ENCODE assay signal across 22 cellular contexts in the genomic region with DNA sequence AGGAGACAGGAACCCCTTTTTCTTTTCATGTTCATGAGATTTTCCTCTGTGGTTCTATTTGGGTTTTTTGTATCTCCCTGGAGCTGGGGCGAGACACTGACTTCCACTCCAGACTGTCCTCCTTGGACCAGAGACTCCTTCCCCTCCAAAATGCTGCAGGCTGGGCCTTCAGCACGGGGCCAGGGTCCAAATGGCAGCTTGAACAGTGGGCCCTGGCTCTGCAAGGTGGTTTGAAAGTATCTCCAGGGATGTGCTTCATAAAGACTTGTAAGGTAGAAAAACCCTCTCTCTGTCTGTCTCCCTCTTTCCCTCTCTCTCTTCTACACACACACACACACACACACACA.
DNase-seq lines count a peak whose midpoint lies in the region; ATAC-seq and TF ChIP-seq lines count a peak whose summit lies in the region.
"Had no signal": no experiment of that assay in that cellular context is flagged by ENCODE, and none has a peak within 500 bp of the region (broad histone marks: within the 10 kb centered on the region; RNA-seq: fewer than 3 reads in every experiment).

No MANE protein-coding gene starts in this region.

- H3K27me3 Mint-ChIP-seq in activated CD4-positive, alpha-beta memory T cell treated with anti-CD3 and anti-CD28 coated beads for 36 hours = no peaks in the 10 kb centered on the region
- H3K27me3 Mint-ChIP-seq in activated T-helper 2 cell treated with anti-CD3 and anti-CD28 coated beads, Interferon-gamma antibody, Interleukin-2, Interleukin-4, amounts not matched to agents 10 μg/mL and 5 μg/mL and 100 μg/mL, durations not matched to agents 14 hours and 24 hours and 36 hours (ENCODE audit: low read depth) = no peaks in the 10 kb centered on the region
- no peaks in the 10 kb centered on the region for H3K27me3 Mint-ChIP-seq in activated naive CD8-positive, alpha-beta T cell treated with anti-CD3 and anti-CD28 coated beads, Interleukin-2, amount 50 U/mL, for 24 hours
- H3K27me3 Mint-ChIP-seq: CD4-positive, alpha-beta T cell had no signal

- H3K27me3 ChIP-seq in adipocyte (replicated peaks; ENCODE audit: control insufficient read depth, insufficient read depth, low read length) = no peaks in the 10 kb centered on the region
- H3K27me3 ChIP-seq in esophagus muscularis mucosa = no peaks in the 10 kb centered on the region
- no peaks in the 10 kb centered on the region for H3K27me3 ChIP-seq in ovary
- no peaks in the 10 kb centered on the region for H3K27me3 ChIP-seq in thoracic aorta (replicated peaks; ENCODE audit: insufficient read depth)
- H3K27me3 ChIP-seq: left lung, thyroid gland had no signal

- no peaks in the 10 kb centered on the region for H3K4me1 Mint-ChIP-seq in activated CD4-positive, alpha-beta memory T cell treated with anti-CD3 and anti-CD28 coated beads for 36 hours (ENCODE audit: low read depth)
- H3K4me1 Mint-ChIP-seq in activated T-helper 2 cell treated with anti-CD3 and anti-CD28 coated beads, Interferon-gamma antibody, Interleukin-2, Interleukin-4, amounts not matched to agents 10 μg/mL and 5 μg/mL and 100 μg/mL, durations not matched to agents 14 hours and 24 hours and 36 hours (ENCODE audit: low read depth) = no peaks in the 10 kb centered on the region
- H3K4me1 Mint-ChIP-seq in activated naive CD8-positive, alpha-beta T cell treated with anti-CD3 and anti-CD28 coated beads, Interleukin-2, amount 50 U/mL, for 24 hours = no peaks in the 10 kb centered on the region

- peak overlapping the region; percentile 42 to 71 (median 58) for H3K27ac ChIP-seq in esophagus muscularis mucosa (replicated peaks in 1 of 4)
- H3K27ac ChIP-seq in ovary = peak overlapping the region; percentile 45 to 83
- H3K27ac ChIP-seq in thoracic aorta = peak overlapping the region; percentile 79 to 86
- H3K27ac ChIP-seq: left lung, PC-9 had no signal

- CTCF ChIA-PET in activated CD4-positive, alpha-beta memory T cell treated with anti-CD3 and anti-CD28 coated beads for 36 hours (lab: Charles Lee) = no interaction called here

- H3K4me3 Mint-ChIP-seq in activated CD4-positive, alpha-beta memory T cell treated with anti-CD3 and anti-CD28 coated beads for 36 hours = no peak overlapping the region
- H3K4me3 Mint-ChIP-seq in activated T-helper 2 cell treated with anti-CD3 and anti-CD28 coated beads, Interferon-gamma antibody, Interleukin-2, Interleukin-4, amounts not matched to agents 10 μg/mL and 5 μg/mL and 100 μg/mL, durations not matched to agents 14 hours and 24 hours and 36 hours (ENCODE audit: low read depth) = no peak overlapping the region
- no peak overlapping the region for H3K4me3 Mint-ChIP-seq in activated naive CD8-positive, alpha-beta T cell treated with anti-CD3 and anti-CD28 coated beads, Interleukin-2, amount 50 U/mL, for 24 hours
- H3K4me3 Mint-ChIP-seq: CD4-positive, alpha-beta T cell; GM23338 had no signal

- peak overlapping the region; percentile 61 for H3K9ac ChIP-seq in adipocyte (ENCODE audit: low read length)

- WGBS in esophagus muscularis mucosa = 89% methylated on average over 2 of the region's 2 CpGs
- WGBS in ovary, 3 donors = 78 to 91% (median 86%) methylated on average over 2 of the region's 2 CpGs

- peaks cover 25% of the 10 kb centered on the region for H3K4me1 ChIP-seq in adipocyte (ENCODE audit: control insufficient read depth, insufficient read depth, low read length)
- peaks cover 21 to 24% (median 23%) of the 10 kb centered on the region in 4 donors for H3K4me1 ChIP-seq in esophagus muscularis mucosa
- H3K4me1 ChIP-seq in ovary (ENCODE audit: insufficient read depth) = peaks cover 20% of the 10 kb centered on the region
- H3K4me1 ChIP-seq in thoracic aorta (ENCODE audit: control insufficient read depth in 1 of 2, low read depth in 2 of 2) = peaks cover 15 to 28% of the 10 kb centered on the region in 2 donors

- no peaks in the 10 kb centered on the region for H3K9me3 Mint-ChIP-seq in activated CD4-positive, alpha-beta memory T cell treated with anti-CD3 and anti-CD28 coated beads for 36 hours
- H3K9me3 Mint-ChIP-seq in activated T-helper 2 cell treated with anti-CD3 and anti-CD28 coated beads, Interferon-gamma antibody, Interleukin-2, Interleukin-4, amounts not matched to agents 10 μg/mL and 5 μg/mL and 100 μg/mL, durations not matched to agents 14 hours and 24 hours and 36 hours = no peaks in the 10 kb centered on the region
- no peaks in the 10 kb centered on the region for H3K9me3 Mint-ChIP-seq in activated naive CD8-positive, alpha-beta T cell treated with anti-CD3 and anti-CD28 coated beads, Interleukin-2, amount 50 U/mL, for 24 hours
- H3K9me3 Mint-ChIP-seq: CD4-positive, alpha-beta T cell; GM23338 had no signal

- H3K36me3 Mint-ChIP-seq in activated CD4-positive, alpha-beta memory T cell treated with anti-CD3 and anti-CD28 coated beads for 36 hours = no peaks in the 10 kb centered on the region
- no peaks in the 10 kb centered on the region for H3K36me3 Mint-ChIP-seq in activated T-helper 2 cell treated with anti-CD3 and anti-CD28 coated beads, Interferon-gamma antibody, Interleukin-2, Interleukin-4, amounts not matched to agents 10 μg/mL and 5 μg/mL and 100 μg/mL, durations not matched to agents 14 hours and 24 hours and 36 hours (ENCODE audit: low read depth)
- no peaks in the 10 kb centered on the region for H3K36me3 Mint-ChIP-seq in activated naive CD8-positive, alpha-beta T cell treated with anti-CD3 and anti-CD28 coated beads, Interleukin-2, amount 50 U/mL, for 24 hours (ENCODE audit: low read depth)

- H3K9me3 ChIP-seq in adipocyte (ENCODE audit: control insufficient read depth, low read length) (no peaks in the 10 kb centered on the region), esophagus muscularis mucosa (no peaks in the 10 kb centered on the region), ovary (no peaks in the 10 kb centered on the region), thoracic aorta (no peaks in the 10 kb centered on the region)
- H3K9me3 ChIP-seq: left lung, thyroid gland had no signal

- no peak overlapping the region for H3K27ac Mint-ChIP-seq in activated CD4-positive, alpha-beta memory T cell treated with anti-CD3 and anti-CD28 coated beads for 36 hours
- H3K27ac Mint-ChIP-seq in activated T-helper 2 cell treated with anti-CD3 and anti-CD28 coated beads, Interferon-gamma antibody, Interleukin-2, Interleukin-4, amounts not matched to agents 10 μg/mL and 5 μg/mL and 100 μg/mL, durations not matched to agents 14 hours and 24 hours and 36 hours = no peak overlapping the region
- no peak overlapping the region for H3K27ac Mint-ChIP-seq in activated naive CD8-positive, alpha-beta T cell treated with anti-CD3 and anti-CD28 coated beads, Interleukin-2, amount 50 U/mL, for 24 hours
- H3K27ac Mint-ChIP-seq: CD4-positive, alpha-beta T cell; GM23338 had no signal

- H3K4me3 ChIP-seq in adipocyte (ENCODE audit: low read length) (no peak overlapping the region), esophagus muscularis mucosa (no peak overlapping the region), ovary (no peak overlapping the region), thoracic aorta (no peak overlapping the region)
- H3K4me3 ChIP-seq: GM23338, left lung, PC-9, thyroid gland had no signal

- POLR2A ChIA-PET in activated CD4-positive, alpha-beta memory T cell treated with anti-CD3 and anti-CD28 coated beads for 36 hours (lab: Charles Lee) = no interaction called here

- intact Hi-C loops in esophagus muscularis mucosa (cut with DNase I) = loop anchor here (10.0 kb wide), 1 partner anchor 135 kb away; no protein-coding TSS in a partner anchor
- intact Hi-C loops in ovary (cut with DNase I) = loop anchor here in 1 of 4 donors (5.0 kb wide), 1 partner anchor 238 kb away; the partner anchor contains the start of gene ZNF423
- intact Hi-C loops in activated CD4-positive, alpha-beta memory T cell treated with anti-CD3 and anti-CD28 coated beads for 36 hours (cut with micrococcal nuclease) = no loop called here
- intact Hi-C loops in activated T-helper 2 cell treated with anti-CD3 and anti-CD28 coated beads, Interferon-gamma antibody, Interleukin-2, Interleukin-4, amounts not matched to agents 10 μg/mL and 5 μg/mL and 100 μg/mL, durations not matched to agents 14 hours and 24 hours and 36 hours (cut with micrococcal nuclease) = no loop called here

- H3K36me3 ChIP-seq in adipocyte (ENCODE audit: control insufficient read depth, insufficient read depth, low read length, severe bottlenecking) (no peaks in the 10 kb centered on the region), esophagus muscularis mucosa (no peaks in the 10 kb centered on the region), ovary (no peaks in the 10 kb centered on the region), thoracic aorta (no peaks in the 10 kb centered on the region)
- H3K36me3 ChIP-seq: left lung, thyroid gland had no signal

- TF ChIP-seq POLR2A in esophagus muscularis mucosa (IDR thresholded peaks at IDR 0.05; ENCODE audit: low read depth) = no peak
- no peak for TF ChIP-seq POLR2A in ovary (IDR thresholded peaks at IDR 0.05)

- ATAC-seq in thoracic aorta (ENCODE audit: insufficient number of reproducible peaks, low FRiP score, low read depth) (no peak), GM19467 (IDR thresholded peaks at IDR 0.05; ENCODE audit: unreplicated experiment) (no peak)
- ATAC-seq in activated naive CD8-positive, alpha-beta T cell treated with anti-CD3 and anti-CD28 coated beads, Interleukin-2, amount 50 U/mL, for 24 hours = no peak

- DNase-seq in adipocyte (ENCODE audit: low read depth) = no peak
- DNase-seq in esophagus muscularis mucosa (ENCODE audit: extremely low spot score) = no peak
- DNase-seq in ovary = peak in 1 of 5 donors; percentile 13
- DNase-seq in thoracic aorta (ENCODE audit: low spot score) = no peak
- DNase-seq in activated CD4-positive, alpha-beta memory T cell treated with anti-CD3 and anti-CD28 coated beads for 36 hours = no peak
- no peak for DNase-seq in activated T-helper 2 cell treated with anti-CD3 and anti-CD28 coated beads, Interferon-gamma antibody, Interleukin-2, Interleukin-4, amounts not matched to agents 10 μg/mL and 5 μg/mL and 100 μg/mL, durations not matched to agents 14 hours and 24 hours and 36 hours (ENCODE audit: low spot score)
- DNase-seq in activated naive CD8-positive, alpha-beta T cell treated with anti-CD3 and anti-CD28 coated beads, Interleukin-2, amount 50 U/mL, for 24 hours = no peak
- DNase-seq: activated CD4-positive, alpha-beta T cell treated with anti-CD3 and anti-CD28 coated beads, Interleukin-2, amount 50 U/mL, for 4 hours; activated T-cell treated with anti-CD3 and anti-CD28 coated beads for 4 hours; CD4-positive, alpha-beta T cell; cerebellar nuclear complex; effector memory CD4-positive, alpha-beta T cell; GF-D8; glutamatergic neuron; KG1; left lung; NCI-H187; PC-9; T-helper 2 cell had no signal

- TF ChIP-seq EP300 in esophagus muscularis mucosa (IDR thresholded peaks at IDR 0.05) = no peak
- no peak for TF ChIP-seq EP300 in ovary (IDR thresholded peaks at IDR 0.05)

- TF ChIP-seq CTCF in esophagus muscularis mucosa (IDR thresholded peaks at IDR 0.05) (no peak), ovary (IDR thresholded peaks at IDR 0.05) (no peak), thoracic aorta (IDR thresholded peaks at IDR 0.05) (no peak)
